Comparison of ENCODE assay signal across 1 cellular context in the genomic region with DNA sequence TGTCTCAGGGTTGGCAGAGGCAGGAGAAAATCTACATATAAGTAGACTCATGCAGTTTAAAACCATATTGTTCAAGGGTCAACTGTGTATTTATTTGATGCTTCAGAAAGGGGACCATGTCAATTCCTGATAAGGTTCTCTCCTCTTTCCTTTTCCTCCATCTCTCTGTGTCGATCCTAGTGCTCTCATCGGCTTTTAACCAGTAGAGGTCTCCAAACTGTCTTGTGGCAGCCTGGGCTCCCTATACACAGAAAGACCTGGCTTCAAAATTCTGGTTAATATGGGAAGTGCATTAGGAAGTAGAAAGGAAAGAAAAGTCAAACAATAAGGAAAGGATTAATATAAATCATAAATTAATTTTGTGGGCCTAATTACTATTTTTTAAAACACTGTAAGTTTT.
TF ChIP-seq lines count a peak whose summit lies in the region.

No MANE protein-coding gene starts in this region.

TF ChIP-seq in K562, 482 proteins besides CTCF, POLR2A, EP300 and RAD21 (continued from another document):
- TF ChIP-seq, protein P1, sequence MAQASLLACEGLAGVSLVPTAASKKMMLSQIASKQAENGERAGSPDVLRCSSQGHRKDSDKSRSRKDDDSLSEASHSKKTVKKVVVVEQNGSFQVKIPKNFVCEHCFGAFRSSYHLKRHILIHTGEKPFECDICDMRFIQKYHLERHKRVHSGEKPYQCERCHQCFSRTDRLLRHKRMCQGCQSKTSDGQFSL (CRISPR knock-in tag; IDR thresholded peaks at IDR 0.05), result no peak
- TF ChIP-seq, protein P1 (tag; IDR thresholded peaks at IDR 0.05), result no peak
- no peak for TF ChIP-seq HDAC1 (IDR thresholded peaks at IDR 0.05)
- TF ChIP-seq, protein P2, sequence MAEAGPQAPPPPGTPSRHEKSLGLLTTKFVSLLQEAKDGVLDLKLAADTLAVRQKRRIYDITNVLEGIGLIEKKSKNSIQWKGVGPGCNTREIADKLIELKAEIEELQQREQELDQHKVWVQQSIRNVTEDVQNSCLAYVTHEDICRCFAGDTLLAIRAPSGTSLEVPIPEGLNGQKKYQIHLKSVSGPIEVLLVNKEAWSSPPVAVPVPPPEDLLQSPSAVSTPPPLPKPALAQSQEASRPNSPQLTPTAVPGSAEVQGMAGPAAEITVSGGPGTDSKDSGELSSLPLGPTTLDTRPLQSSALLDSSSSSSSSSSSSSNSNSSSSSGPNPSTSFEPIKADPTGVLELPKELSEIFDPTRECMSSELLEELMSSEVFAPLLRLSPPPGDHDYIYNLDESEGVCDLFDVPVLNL (CRISPR knock-in tag; IDR thresholded peaks at IDR 0.05; ENCODE audit: low read depth), result no peak
- no peak for TF ChIP-seq ZFP36 (IDR thresholded peaks at IDR 0.05; ENCODE audit: low read depth, low read length, partially characterized antibody)
- no peak for TF ChIP-seq CHD2 (IDR thresholded peaks at IDR 0.05; ENCODE audit: low read depth, low read length)
